Comparison of ENCODE assay signal across 8 cellular contexts in the genomic region with DNA sequence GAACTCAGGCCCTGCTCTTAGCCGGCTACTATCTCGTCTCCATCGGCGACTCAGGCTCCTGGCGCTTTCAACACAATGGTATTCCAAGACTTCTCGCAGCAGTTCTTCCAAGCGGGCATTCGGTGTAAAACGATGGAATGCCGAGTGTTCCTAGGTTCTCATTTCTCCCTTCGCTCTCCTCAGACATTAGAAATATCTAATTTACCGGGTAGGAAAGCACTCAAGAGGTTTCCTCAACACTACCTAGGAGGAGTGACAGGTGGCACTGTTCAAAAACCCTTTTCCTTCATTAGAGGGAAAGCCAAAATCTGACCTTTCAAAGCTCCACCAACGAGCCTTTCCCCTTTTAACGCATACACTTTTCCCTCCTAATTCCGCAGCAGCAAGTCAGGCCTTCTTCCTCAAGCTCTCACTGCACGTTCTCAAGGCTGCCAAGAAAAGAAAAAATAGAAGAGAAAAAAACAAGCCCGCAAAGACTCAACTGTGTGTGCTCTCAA. TPM values are rescaled to one million over a fixed set of nuclear protein-coding genes. Genes with fewer than 3 reads are reported as not detected.
DNase-seq lines count a peak whose midpoint lies in the region; TF ChIP-seq lines count a peak whose summit lies in the region.

No MANE protein-coding gene starts in this region.

- peak overlapping the region; percentile 41; the same call in 1 of the 2 replicates for H3K27ac ChIP-seq in Karpas-422 (ENCODE audit: low read length)
- H3K27ac ChIP-seq in rectal smooth muscle tissue (ENCODE audit: low read depth, low read length): peak overlapping the region; percentile 72

- H2AFZ ChIP-seq in Karpas-422 (ENCODE audit: low read length): no peak overlapping the region

- DNase-seq in BE2C: no peak
- peak; percentile 71 for DNase-seq in Karpas-422
- no peak for DNase-seq in activated CD4-positive, alpha-beta memory T cell treated with anti-CD3 and anti-CD28 coated beads, Interleukin-2, amount 10 ng/mL, durations not matched to agents 7 days and 5 days
- no peak for DNase-seq in glutamatergic neuron
- no peak for DNase-seq in effector CD4-positive, alpha-beta T cell
- DNase-seq in amygdala (lab: John Stamatoyannopoulos, UW): no peak

- peaks cover 79% of the 10 kb centered on the region for H3K79me2 ChIP-seq in Karpas-422 (ENCODE audit: low read length)

- H3K9me3 ChIP-seq in BE2C: no peaks in the 10 kb centered on the region
- no peaks in the 10 kb centered on the region for H3K9me3 ChIP-seq in Karpas-422 (ENCODE audit: low read length)

- peak; percentile 53 for TF ChIP-seq CTCF in BE2C (IDR thresholded peaks at IDR 0.05; ENCODE audit: low read depth, low read length)
- 0 out of 2 replicates have a peak, but pooled peaks have one; percentile 39 for TF ChIP-seq CTCF in GM12874 (IDR thresholded peaks at IDR 0.05; ENCODE audit: insufficient read depth, low read depth, low read length)
- no peak for TF ChIP-seq CTCF in glutamatergic neuron (IDR thresholded peaks at IDR 0.05; ENCODE audit: partially characterized antibody, unreplicated experiment)

- H3K4me2 ChIP-seq in Karpas-422 (ENCODE audit: low read depth, low read length, poor library complexity, severe bottlenecking): peak overlapping the region; percentile 92

- no peaks in the 10 kb centered on the region for H3K27me3 ChIP-seq in BE2C
- no peaks in the 10 kb centered on the region for H3K27me3 ChIP-seq in Karpas-422 (ENCODE audit: low read length)
- H3K27me3 ChIP-seq in rectal smooth muscle tissue (ENCODE audit: control insufficient read depth, insufficient read depth, low read length): no peaks in the 10 kb centered on the region

- POLR2A ChIA-PET in activated CD4-positive, alpha-beta memory T cell treated with anti-CD3 and anti-CD28 coated beads, Interleukin-2, amount 10 ng/mL, durations not matched to agents 7 days and 5 days (lab: Charles Lee): interaction anchor here (0.9 to 5.9 kb wide), 16 partner anchors 14 to 276 kb away, joined by 3 to 76 read pairs (median 4); partner anchors contain the start of genes ADARB1, KRTAP12-3, PTTG1IP and SLX9

- H3K4me3 Mint-ChIP-seq in activated CD4-positive, alpha-beta memory T cell treated with anti-CD3 and anti-CD28 coated beads, Interleukin-2, amount 10 ng/mL, durations not matched to agents 7 days and 5 days: peak overlapping the region; percentile 88
- peak overlapping the region; percentile 95 for H3K4me3 Mint-ChIP-seq in glutamatergic neuron (ENCODE audit: unreplicated experiment)

- H3K9ac ChIP-seq in Karpas-422 (ENCODE audit: low read length) (peak overlapping the region; percentile 97), rectal smooth muscle tissue (ENCODE audit: low read length) (peak overlapping the region; percentile 35)

- peak overlapping the region; percentile 80 for H3K27ac Mint-ChIP-seq in activated CD4-positive, alpha-beta memory T cell treated with anti-CD3 and anti-CD28 coated beads, Interleukin-2, amount 10 ng/mL, durations not matched to agents 7 days and 5 days
- H3K27ac Mint-ChIP-seq in glutamatergic neuron (ENCODE audit: unreplicated experiment): peak overlapping the region; percentile 92

- no peaks in the 10 kb centered on the region for H3K27me3 Mint-ChIP-seq in activated CD4-positive, alpha-beta memory T cell treated with anti-CD3 and anti-CD28 coated beads, Interleukin-2, amount 10 ng/mL, durations not matched to agents 7 days and 5 days
- peaks cover 9% of the 10 kb centered on the region for H3K27me3 Mint-ChIP-seq in glutamatergic neuron (ENCODE audit: unreplicated experiment)

- H3K36me3 ChIP-seq in BE2C (peaks cover 56% of the 10 kb centered on the region), Karpas-422 (ENCODE audit: insufficient read depth, low read length) (peaks cover 48% of the 10 kb centered on the region), rectal smooth muscle tissue (ENCODE audit: control insufficient read depth, insufficient read depth, low read length) (peaks cover 3% of the 10 kb centered on the region)

- H3K4me1 ChIP-seq in BE2C: peaks cover 29% of the 10 kb centered on the region
- peaks cover 33% of the 10 kb centered on the region for H3K4me1 ChIP-seq in Karpas-422 (ENCODE audit: low read length)
- H3K4me1 ChIP-seq in rectal smooth muscle tissue (ENCODE audit: control insufficient read depth, insufficient read depth, low read length): peaks cover 22% of the 10 kb centered on the region

- peaks cover 50% of the 10 kb centered on the region for H3K4me1 Mint-ChIP-seq in activated CD4-positive, alpha-beta memory T cell treated with anti-CD3 and anti-CD28 coated beads, Interleukin-2, amount 10 ng/mL, durations not matched to agents 7 days and 5 days
- peaks cover 31% of the 10 kb centered on the region for H3K4me1 Mint-ChIP-seq in glutamatergic neuron (ENCODE audit: low read depth, unreplicated experiment)

- no peaks in the 10 kb centered on the region for H3K9me3 Mint-ChIP-seq in activated CD4-positive, alpha-beta memory T cell treated with anti-CD3 and anti-CD28 coated beads, Interleukin-2, amount 10 ng/mL, durations not matched to agents 7 days and 5 days
- peaks cover 10% of the 10 kb centered on the region for H3K9me3 Mint-ChIP-seq in glutamatergic neuron (ENCODE audit: unreplicated experiment)

- peak overlapping the region; percentile 94 for H3K4me3 ChIP-seq in BE2C (ENCODE audit: low read depth, low read length)
- H3K4me3 ChIP-seq in Karpas-422 (ENCODE audit: low read length): peak overlapping the region; percentile 93
- peak overlapping the region; percentile 88 for H3K4me3 ChIP-seq in rectal smooth muscle tissue (ENCODE audit: low read length)

- CTCF ChIA-PET in activated CD4-positive, alpha-beta memory T cell treated with anti-CD3 and anti-CD28 coated beads, Interleukin-2, amount 10 ng/mL, durations not matched to agents 7 days and 5 days (lab: Charles Lee): interaction anchor here (0.6 to 6.1 kb wide), 30 partner anchors 8 to 485 kb away, joined by 3 to 84 read pairs (median 4); partner anchors contain the start of genes PTTG1IP and SUMO3

- peaks cover 28% of the 10 kb centered on the region for H4K20me1 ChIP-seq in Karpas-422 (ENCODE audit: insufficient read depth, low read depth, low read length)

- no peaks in the 10 kb centered on the region for H3K9me2 ChIP-seq in Karpas-422 (replicated peaks; ENCODE audit: insufficient read depth, low read length)

- H3K36me3 Mint-ChIP-seq in activated CD4-positive, alpha-beta memory T cell treated with anti-CD3 and anti-CD28 coated beads, Interleukin-2, amount 10 ng/mL, durations not matched to agents 7 days and 5 days (ENCODE audit: low read depth): peaks cover 48% of the 10 kb centered on the region
- H3K36me3 Mint-ChIP-seq in glutamatergic neuron (ENCODE audit: unreplicated experiment): peaks cover 5% of the 10 kb centered on the region

RNA-seq across cellular contexts. Expression of gene UBE2G2, which starts 0.6 kb away (rescaled TPM):
- 194 TPM for polyA plus RNA-seq in BE2C (2012; ENCODE audit: insufficient read depth, insufficient read length, low read depth)
- 126 and 148 TPM in 2 replicates for total RNA-seq in Karpas-422 (2014; rRNA removed; shearing (Covaris generic); ENCODE audit: low replicate concordance)
- total RNA-seq in activated CD4-positive, alpha-beta memory T cell treated with anti-CD3 and anti-CD28 coated beads, Interleukin-2, amount 10 ng/mL, durations not matched to agents 7 days and 5 days: 10 to 100 TPM; 70.7 to 74.0 TPM
- 77.7 TPM for total RNA-seq in glutamatergic neuron (ENCODE audit: unreplicated experiment)

RNA-seq across cellular contexts. Expression of gene SUMO3, which starts 16.8 kb away (rescaled TPM):
- polyA plus RNA-seq in BE2C (2012; ENCODE audit: insufficient read depth, insufficient read length, low read depth): 93.0 TPM
- total RNA-seq in Karpas-422 (2014; rRNA removed; shearing (Covaris generic); ENCODE audit: low replicate concordance): 70.3 and 80.3 TPM in 2 replicates
- total RNA-seq in activated CD4-positive, alpha-beta memory T cell treated with anti-CD3 and anti-CD28 coated beads, Interleukin-2, amount 10 ng/mL, durations not matched to agents 7 days and 5 days: 10 to 100 TPM; 86.5 to 89.0 TPM
- 63.5 TPM for total RNA-seq in glutamatergic neuron (ENCODE audit: unreplicated experiment)
